10 cellular contexts compared by ENCODE assay signal in the genomic region with DNA sequence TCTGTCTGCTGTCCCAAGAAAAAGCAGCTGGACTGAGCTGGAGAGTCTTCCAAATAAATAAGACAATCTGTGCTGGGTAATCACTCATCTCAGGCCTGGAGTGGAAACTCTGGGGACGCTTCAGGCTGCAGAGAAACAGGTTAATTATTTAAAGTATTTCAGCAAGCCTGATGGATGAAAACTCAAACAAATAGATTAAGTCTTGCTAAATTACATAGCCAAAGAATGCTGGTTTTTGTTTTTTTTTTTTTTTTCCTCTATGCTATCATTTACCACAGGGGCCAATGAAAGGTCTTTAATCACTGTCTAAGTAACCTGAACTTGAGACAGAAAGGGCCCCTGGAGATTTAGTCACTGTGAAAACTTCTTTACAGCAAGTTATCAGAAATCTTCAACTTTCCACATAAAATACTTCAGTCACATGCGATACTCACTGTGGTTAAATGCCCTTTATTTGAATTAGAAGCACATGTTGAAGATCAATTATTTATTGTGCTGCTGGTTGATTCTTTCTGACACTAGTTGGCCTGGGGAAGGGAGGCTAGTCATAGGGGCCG. TPM values are rescaled to one million over a fixed set of nuclear protein-coding genes. Genes with fewer than 3 reads are reported as not detected.
A peak's percentile ranks its signal among the peaks of the same experiment; 100 is the strongest.
DNase-seq lines count a peak whose midpoint lies in the region; TF ChIP-seq lines count a peak whose summit lies in the region.
"Had no signal": no experiment of that assay in that cellular context is flagged by ENCODE, and none has a peak within 500 bp of the region (broad histone marks: within the 10 kb centered on the region; RNA-seq: fewer than 3 reads in every experiment).

No MANE protein-coding gene starts in this region.

- H3K27me3 Mint-ChIP-seq in progenitor cell of endocrine pancreas, result no peaks in the 10 kb centered on the region

- no peak overlapping the region for H3K4me3 ChIP-seq in fibroblast of the aortic adventitia (ENCODE audit: low read depth, low read length)
- H3K4me3 ChIP-seq: HAP-1 had no signal

- H3K4me3 Mint-ChIP-seq in progenitor cell of endocrine pancreas (ENCODE audit: low read depth), result peak overlapping the region; percentile 2
- H3K4me3 Mint-ChIP-seq: neural crest cell had no signal

- TF ChIP-seq CTCF in AG09319 (IDR thresholded peaks at IDR 0.05; ENCODE audit: low read depth, low read length), result no peak
- TF ChIP-seq CTCF in fibroblast of the aortic adventitia (IDR thresholded peaks at IDR 0.05; ENCODE audit: insufficient read depth, low read length), result no peak
- TF ChIP-seq CTCF in progenitor cell of endocrine pancreas (IDR thresholded peaks at IDR 0.05; ENCODE audit: unreplicated experiment), result no peak

- H3K36me3 Mint-ChIP-seq in progenitor cell of endocrine pancreas (ENCODE audit: insufficient read depth), result no peaks in the 10 kb centered on the region

- H3K4me1 Mint-ChIP-seq in progenitor cell of endocrine pancreas (ENCODE audit: low read depth), result peaks cover 58% of the 10 kb centered on the region

- peak overlapping the region; percentile 94 for H3K27ac Mint-ChIP-seq in progenitor cell of endocrine pancreas

- no peaks in the 10 kb centered on the region for H3K9me3 Mint-ChIP-seq in progenitor cell of endocrine pancreas (ENCODE audit: low read depth)
- H3K9me3 Mint-ChIP-seq: neural crest cell had no signal

- DNase-seq in AG09319 (ENCODE audit: extremely low read depth, low read depth) (peak; percentile 93), T1000 (lab: John Stamatoyannopoulos, UW) (peak; percentile 33), fibroblast of the aortic adventitia (ENCODE audit: low read depth) (peak; percentile 83), progenitor cell of endocrine pancreas (ENCODE audit: low spot score, unreplicated experiment) (no peak), dedifferentiated amniotic fluid mesenchymal stem cell (ENCODE audit: extremely low spot score) (no peak), iPS-NIHi7 (ENCODE audit: extremely low spot score) (no peak)
- DNase-seq in activated naive CD4-positive, alpha-beta T cell treated with anti-CD3 and anti-CD28 coated beads, Interleukin-2, amount 50 U/mL, for 16 hours, result no peak
- no peak for DNase-seq in activated effector memory CD4-positive, alpha-beta T cell treated with anti-CD3 and anti-CD28 coated beads, Interleukin-2, amount 50 U/mL, for 16 hours

RNA-seq across cellular contexts. Expression of a gene that starts 30.9 kb away (rescaled TPM):
- total RNA-seq in fibroblast of the aortic adventitia (ENCODE audit: low replicate concordance) (1.4 and 12.7 TPM in 2 replicates), progenitor cell of endocrine pancreas (2.6 and 3.1 TPM in 2 replicates)

Comparison
In these comparisons a context has a peak if more than half of its experiments do, and no peak if none do; other contexts are left out.
1. DNase-seq: peak in AG09319 (single experiment), T1000 (single experiment) and fibroblast of the aortic adventitia (single experiment); none in progenitor cell of endocrine pancreas (single experiment), activated naive CD4-positive, alpha-beta T cell treated with anti-CD3 and anti-CD28 coated beads, Interleukin-2, amount 50 U/mL, for 16 hours (single experiment), activated effector memory CD4-positive, alpha-beta T cell treated with anti-CD3 and anti-CD28 coated beads, Interleukin-2, amount 50 U/mL, for 16 hours (single experiment), dedifferentiated amniotic fluid mesenchymal stem cell (single experiment) and iPS-NIHi7 (single experiment).